In the genomic region with DNA sequence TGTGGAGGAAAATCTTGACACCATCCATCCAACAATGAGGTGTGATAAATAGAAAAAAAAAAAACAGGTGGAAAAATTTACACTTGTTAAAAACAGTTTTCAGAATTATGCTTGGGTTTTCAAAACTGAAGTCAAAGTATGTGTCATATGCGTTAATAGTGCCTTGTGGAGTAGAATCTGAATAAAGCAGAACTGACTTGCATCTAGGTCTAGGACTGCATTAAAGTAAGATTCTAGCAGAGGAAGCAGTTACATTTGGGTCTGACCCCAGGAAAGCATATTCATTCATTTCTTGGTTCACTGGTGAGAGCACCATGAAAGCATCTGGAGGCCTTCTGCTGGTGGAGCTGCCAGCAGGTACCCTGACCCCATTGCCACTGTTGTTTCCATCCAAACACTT, we compare ENCODE assay signal across 7 cellular contexts.
"Had no signal": no experiment of that assay in that cellular context is flagged by ENCODE, and none has a peak within 500 bp of the region (broad histone marks: within the 10 kb centered on the region; RNA-seq: fewer than 3 reads in every experiment).

No MANE protein-coding gene starts in this region.

- DNase-seq: H9, HCEC 1CT had no signal

- ATAC-seq: GM23338, HepG2 had no signal

- H3K27me3 Mint-ChIP-seq: IgD-negative memory B cell had no signal

- H3K36me3 Mint-ChIP-seq: IgD-negative memory B cell had no signal

- FAIRE-seq: H1, H54, HepG2 had no signal

- H3K9me3 Mint-ChIP-seq: GM23338, H9, IgD-negative memory B cell had no signal

- H3K4me3 Mint-ChIP-seq: GM23338, H9, IgD-negative memory B cell had no signal

- H3K27ac Mint-ChIP-seq: GM23338, H9, IgD-negative memory B cell had no signal
